8 cellular contexts compared by ENCODE assay signal in the genomic region with DNA sequence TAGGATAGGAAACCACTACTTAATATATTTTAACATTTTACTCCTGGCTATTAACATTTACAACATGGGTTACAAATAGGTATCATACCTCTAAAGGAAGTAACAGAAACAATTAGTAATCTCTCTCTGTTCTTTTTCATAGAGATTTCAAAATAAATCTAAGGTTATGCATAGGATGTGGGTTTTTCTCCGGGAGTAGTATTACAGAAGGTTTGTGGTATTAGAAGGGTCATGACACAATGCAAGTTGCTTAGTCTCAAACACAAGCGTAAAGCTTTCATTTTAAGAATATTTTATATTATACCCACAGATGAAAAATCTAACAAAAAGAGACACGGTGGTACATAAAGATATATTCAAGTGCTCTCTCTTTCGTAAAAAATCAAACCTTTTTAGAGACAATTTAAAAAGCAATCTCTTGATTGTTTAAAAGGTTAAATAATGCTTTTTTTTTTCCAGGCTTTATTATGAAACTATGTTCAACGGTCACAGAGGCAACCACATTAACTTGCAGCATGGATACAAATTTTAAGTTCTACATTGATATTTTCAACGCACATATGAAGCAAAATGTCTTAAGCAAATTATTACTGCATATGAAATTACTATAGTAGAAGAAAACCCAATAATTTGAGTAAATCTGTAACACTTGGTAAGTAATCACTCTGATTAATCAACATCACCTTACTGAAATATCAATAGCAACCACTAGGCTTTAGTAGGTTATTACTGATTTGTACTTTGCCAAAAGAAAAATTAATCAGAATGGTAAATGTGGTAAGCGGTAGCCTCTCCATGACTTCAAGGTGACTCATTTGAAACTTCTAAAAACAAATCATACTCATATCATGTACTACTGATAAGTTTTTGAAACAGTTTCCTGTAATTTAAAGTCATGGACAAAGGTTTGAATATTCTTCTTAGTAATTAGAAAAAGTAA.
A peak's percentile ranks its signal among the peaks of the same experiment; 100 is the strongest.
DNase-seq lines count a peak whose midpoint lies in the region; ATAC-seq and TF ChIP-seq lines count a peak whose summit lies in the region.

No MANE protein-coding gene starts in this region.

- peak; percentile 17 for TF ChIP-seq CTCF in GM12864 (IDR thresholded peaks at IDR 0.05; ENCODE audit: low read depth, low read length, missing control alignments)
- no peak for TF ChIP-seq CTCF in cardiac fibroblast (IDR thresholded peaks at IDR 0.05; ENCODE audit: low read depth, low read length)
- no peak for TF ChIP-seq CTCF in upper lobe of right lung (IDR thresholded peaks at IDR 0.05)
- no peak for TF ChIP-seq CTCF in hepatocyte (IDR thresholded peaks at IDR 0.05; ENCODE audit: poor library complexity)

- H3K79me2 ChIP-seq in hepatocyte, result no peaks in the 10 kb centered on the region

- whole genome bisulfite sequencing in hepatocyte (ENCODE audit: low lambda C conversion rate, missing lambda C conversion rate), result 89% methylated on average over 7 of the region's 7 CpGs

- no peak overlapping the region for H3K27ac ChIP-seq in upper lobe of right lung
- H3K27ac ChIP-seq in hepatocyte, result no peak overlapping the region

- H3K4me1 ChIP-seq in upper lobe of right lung (no peaks in the 10 kb centered on the region), hepatocyte (ENCODE audit: insufficient read depth) (no peaks in the 10 kb centered on the region)

- ATAC-seq in GM21576 (IDR thresholded peaks at IDR 0.05; ENCODE audit: unreplicated experiment) (peak; percentile 66), upper lobe of right lung (peak; percentile 47)

- H4K20me1 ChIP-seq in hepatocyte (ENCODE audit: insufficient read depth, poor library complexity, severe bottlenecking), result no peaks in the 10 kb centered on the region

- H3K9me3 ChIP-seq in upper lobe of right lung, result no peaks in the 10 kb centered on the region
- H3K9me3 ChIP-seq in hepatocyte (ENCODE audit: low read depth), result no peaks in the 10 kb centered on the region

- DNase-seq in GM12864 (ENCODE audit: low read depth), result peak; percentile 53
- peak; percentile 84 for DNase-seq in Jurkat, Clone E6-1 (ENCODE audit: low read depth, low spot score)
- peak; percentile 59 to 90 for DNase-seq in cardiac fibroblast (ENCODE audit: low read depth in 2 of 2)
- DNase-seq in upper lobe of right lung, result no peak
- DNase-seq in retina, result no peak
- no peak for DNase-seq in hepatocyte (ENCODE audit: low spot score)
- no peak for DNase-seq in activated CD4-positive, alpha-beta T cell treated with anti-CD3 and anti-CD28 coated beads, Interleukin-2, amount 50 U/mL, for 48 hours

- H2AFZ ChIP-seq in hepatocyte, result no peak overlapping the region

- H3K9me2 ChIP-seq in hepatocyte (replicated peaks; ENCODE audit: insufficient read depth), result no peaks in the 10 kb centered on the region

- intact Hi-C loops in upper lobe of right lung (cut with DNase I), result no loop called here

- H3K4me3 ChIP-seq in GM12864 (ENCODE audit: low read depth, low read length) (no peak overlapping the region; the same call in 1 of the 2 replicates), cardiac fibroblast (replicated peaks in 1 of 2; ENCODE audit: low read depth in 2 of 2, low read length in 2 of 2) (peak overlapping the region in 1 of 2 donors; percentile 30), upper lobe of right lung (no peak overlapping the region), hepatocyte (no peak overlapping the region)
- peak overlapping the region; percentile 8; the same call in 1 of the 2 replicates for H3K4me3 ChIP-seq in Jurkat, Clone E6-1 (ENCODE audit: low read length)

- H3K36me3 ChIP-seq in upper lobe of right lung (no peaks in the 10 kb centered on the region), hepatocyte (replicated peaks; ENCODE audit: insufficient read depth, low read depth) (no peaks in the 10 kb centered on the region)

- no peak overlapping the region for H3K4me2 ChIP-seq in hepatocyte

- no peaks in the 10 kb centered on the region for H3K27me3 ChIP-seq in upper lobe of right lung
- no peaks in the 10 kb centered on the region for H3K27me3 ChIP-seq in hepatocyte

Comparison
In these comparisons a context has a peak if more than half of its experiments do, and no peak if none do; other contexts are left out.
1. DNase-seq: peak in GM12864 (single experiment), Jurkat, Clone E6-1 (single experiment) and cardiac fibroblast (2 of 2); none in upper lobe of right lung (single experiment), retina (single experiment), hepatocyte (single experiment) and activated CD4-positive, alpha-beta T cell treated with anti-CD3 and anti-CD28 coated beads, Interleukin-2, amount 50 U/mL, for 48 hours (0 of 2).